Comparison of ENCODE assay signal across 1 cellular context in genomic region chr1:204601979-204602653, GRCh38.
TF ChIP-seq lines count a peak whose summit lies in the region.

No MANE protein-coding gene starts in this region.

TF ChIP-seq in K562, 482 proteins besides CTCF, POLR2A, EP300 and RAD21 (continued from another document):
- TF ChIP-seq PBX2 (CRISPR knock-in tag; IDR thresholded peaks at IDR 0.05; ENCODE audit: low read depth) (no peak), PBX2 (tag; conservative IDR thresholded peaks at IDR 0.05; ENCODE audit: low read depth) (peak; percentile 39; the same call in 1 of the 2 replicates), ZNF174 (CRISPR knock-in tag; IDR thresholded peaks at IDR 0.05) (no peak), MEIS2 (IDR thresholded peaks at IDR 0.05; ENCODE audit: partially characterized antibody) (peak; percentile 15), EGR1 (conservative IDR thresholded peaks at IDR 0.05) (no peak), ESRRA (IDR thresholded peaks at IDR 0.05; ENCODE audit: borderline replicate concordance, low read depth) (no peak)
- TF ChIP-seq, protein P1, sequence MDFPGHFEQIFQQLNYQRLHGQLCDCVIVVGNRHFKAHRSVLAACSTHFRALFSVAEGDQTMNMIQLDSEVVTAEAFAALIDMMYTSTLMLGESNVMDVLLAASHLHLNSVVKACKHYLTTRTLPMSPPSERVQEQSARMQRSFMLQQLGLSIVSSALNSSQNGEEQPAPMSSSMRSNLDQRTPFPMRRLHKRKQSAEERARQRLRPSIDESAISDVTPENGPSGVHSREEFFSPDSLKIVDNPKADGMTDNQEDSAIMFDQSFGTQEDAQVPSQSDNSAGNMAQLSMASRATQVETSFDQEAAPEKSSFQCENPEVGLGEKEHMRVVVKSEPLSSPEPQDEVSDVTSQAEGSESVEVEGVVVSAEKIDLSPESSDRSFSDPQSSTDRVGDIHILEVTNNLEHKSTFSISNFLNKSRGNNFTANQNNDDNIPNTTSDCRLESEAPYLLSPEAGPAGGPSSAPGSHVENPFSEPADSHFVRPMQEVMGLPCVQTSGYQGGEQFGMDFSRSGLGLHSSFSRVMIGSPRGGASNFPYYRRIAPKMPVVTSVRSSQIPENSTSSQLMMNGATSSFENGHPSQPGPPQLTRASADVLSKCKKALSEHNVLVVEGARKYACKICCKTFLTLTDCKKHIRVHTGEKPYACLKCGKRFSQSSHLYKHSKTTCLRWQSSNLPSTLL (IDR thresholded peaks at IDR 0.05) = no peak
- TF ChIP-seq, protein P2, sequence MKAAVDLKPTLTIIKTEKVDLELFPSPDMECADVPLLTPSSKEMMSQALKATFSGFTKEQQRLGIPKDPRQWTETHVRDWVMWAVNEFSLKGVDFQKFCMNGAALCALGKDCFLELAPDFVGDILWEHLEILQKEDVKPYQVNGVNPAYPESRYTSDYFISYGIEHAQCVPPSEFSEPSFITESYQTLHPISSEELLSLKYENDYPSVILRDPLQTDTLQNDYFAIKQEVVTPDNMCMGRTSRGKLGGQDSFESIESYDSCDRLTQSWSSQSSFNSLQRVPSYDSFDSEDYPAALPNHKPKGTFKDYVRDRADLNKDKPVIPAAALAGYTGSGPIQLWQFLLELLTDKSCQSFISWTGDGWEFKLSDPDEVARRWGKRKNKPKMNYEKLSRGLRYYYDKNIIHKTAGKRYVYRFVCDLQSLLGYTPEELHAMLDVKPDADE (conservative IDR thresholded peaks at IDR 0.05; ENCODE audit: control insufficient read depth, low read depth, low read length) = no peak
